16 cellular contexts compared by ENCODE assay signal in the genomic region with DNA sequence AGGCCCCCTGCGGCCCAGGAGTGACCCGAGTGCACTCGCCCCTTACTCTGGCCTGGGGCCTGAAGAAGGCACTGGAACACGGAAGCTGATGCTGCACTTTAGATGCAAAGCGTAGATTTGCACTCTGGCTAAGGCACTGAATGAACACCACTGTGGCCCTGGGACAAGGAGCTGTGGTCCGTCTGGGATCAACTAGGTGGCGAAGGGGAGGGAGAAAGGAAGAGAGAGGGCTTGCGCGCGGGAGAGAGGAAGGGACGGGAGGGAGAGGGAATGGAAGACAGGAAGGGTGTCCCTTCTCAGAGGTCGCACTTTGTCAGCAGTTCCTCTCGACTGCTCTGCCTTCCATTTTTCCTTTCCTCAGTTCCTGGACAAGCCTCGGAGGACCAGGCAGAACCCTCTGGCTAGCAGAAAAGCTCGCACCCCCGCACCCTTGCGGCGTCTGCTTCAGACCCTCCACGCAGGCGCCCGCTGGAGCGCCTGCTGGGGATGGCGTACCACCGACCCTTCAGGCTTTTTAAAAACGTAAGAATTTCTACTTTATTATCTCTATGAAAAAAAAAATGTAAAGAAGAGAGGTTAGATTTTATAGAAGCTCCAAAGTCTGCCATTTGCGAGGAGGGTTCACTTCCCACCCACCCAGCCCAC. TPM values are rescaled to one million over a fixed set of nuclear protein-coding genes. Genes with fewer than 3 reads are reported as not detected.
DNase-seq lines count a peak whose midpoint lies in the region; ATAC-seq and TF ChIP-seq lines count a peak whose summit lies in the region.
"Had no signal": no experiment of that assay in that cellular context is flagged by ENCODE, and none has a peak within 500 bp of the region (broad histone marks: within the 10 kb centered on the region; RNA-seq: fewer than 3 reads in every experiment).

No MANE protein-coding gene starts in this region.

- DNase-seq in H7 = peak; percentile 61
- no peak for DNase-seq in astrocyte of the spinal cord (ENCODE audit: low read depth, low spot score)
- DNase-seq in iPS-NIHi11 (ENCODE audit: low spot score) = peak; percentile 65
- no peak for DNase-seq in NCI-H2081 treated with DMSO at 0.1 percent for 48 hours (lab: John Stamatoyannopoulos, UW)
- no peak for DNase-seq in BE2C
- no peak for DNase-seq in GDM1 (lab: John Stamatoyannopoulos, UW)
- DNase-seq: activated CD8-positive, alpha-beta T cell treated with anti-CD3 and anti-CD28 coated beads for 36 hours; CD4-positive, CD25-positive, alpha-beta regulatory T cell; PC-3; stimulated activated CD4-positive, alpha-beta T cell treated with anti-CD3 and anti-CD28 coated beads, Interleukin-1b, Interleukin-23, amount 100 ng/mL, for 48 hours; stimulated activated naive CD4-positive, alpha-beta T cell treated with Interleukin-2 at 50 U/mL for 16 hours had no signal

- H3K9me3 ChIP-seq in skeletal muscle satellite cell (replicated peaks; ENCODE audit: low read length) (no peaks in the 10 kb centered on the region), BE2C (no peaks in the 10 kb centered on the region; the same call in 1 of the 2 replicates)

- H3K27me3 ChIP-seq in H7 (ENCODE audit: control insufficient read depth, insufficient read depth, low read length) (peaks cover 74% of the 10 kb centered on the region), skeletal muscle satellite cell (ENCODE audit: control insufficient read depth, insufficient read depth, low read length) (peaks cover 27% of the 10 kb centered on the region), BE2C (no peaks in the 10 kb centered on the region)

- in situ Hi-C loops in astrocyte of the spinal cord (cut with HindIII; ENCODE audit: low sequenced_read_pairs) = no loop called here

- H3K4me2 ChIP-seq in skeletal muscle satellite cell (ENCODE audit: low read length) = peak overlapping the region; percentile 79

- no peak for ATAC-seq in HG03095 (IDR thresholded peaks at IDR 0.05; ENCODE audit: unreplicated experiment)
- ATAC-seq: activated CD8-positive, alpha-beta T cell treated with anti-CD3 and anti-CD28 coated beads for 36 hours; left lobe of liver; PC-3 had no signal

- H3K4me1 ChIP-seq in skeletal muscle satellite cell (ENCODE audit: control insufficient read depth, insufficient read depth, low read length) (peaks cover 15% of the 10 kb centered on the region), BE2C (no peaks in the 10 kb centered on the region)

- H3K4me3 ChIP-seq in H7 (ENCODE audit: insufficient read depth, low read depth, low read length) (peak overlapping the region; percentile 46), astrocyte of the spinal cord (ENCODE audit: low read depth, low read length) (peak overlapping the region; percentile 3), skeletal muscle satellite cell (ENCODE audit: low read length) (peak overlapping the region; percentile 61), BE2C (ENCODE audit: low read depth, low read length) (no peak overlapping the region)

- no peak overlapping the region for H3K9ac ChIP-seq in skeletal muscle satellite cell (ENCODE audit: low read depth, low read length)

- H3K36me3 ChIP-seq in H7 (replicated peaks; ENCODE audit: control insufficient read depth, insufficient read depth, low read length) (no peaks in the 10 kb centered on the region), skeletal muscle satellite cell (ENCODE audit: insufficient read depth, low read length) (no peaks in the 10 kb centered on the region), BE2C (no peaks in the 10 kb centered on the region)

- TF ChIP-seq CTCF in astrocyte of the spinal cord (IDR thresholded peaks at IDR 0.05; ENCODE audit: low read depth, low read length) = no peak
- TF ChIP-seq CTCF in BE2C (IDR thresholded peaks at IDR 0.05; ENCODE audit: low read depth, low read length) = no peak

RNA-seq across cellular contexts. Expression of gene FERD3L, which starts 1.2 kb away (rescaled TPM):
- total RNA-seq in H7 (2014; rRNA removed; shearing (Covaris generic)) = not detected in 2 replicates
- not detected in 2 replicates for total RNA-seq in skeletal muscle satellite cell (2012; rRNA removed)
- not detected for polyA plus RNA-seq in BE2C (2012; ENCODE audit: insufficient read depth, insufficient read length, low read depth)
- total RNA-seq: activated CD8-positive, alpha-beta T cell treated with anti-CD3 and anti-CD28 coated beads for 36 hours; CD4-positive, CD25-positive, alpha-beta regulatory T cell; left lobe of liver; M059J; PC-3; T-helper 1 cell treated with Interleukin-12 subunit alpha and Interleukin-12 subunit beta and Interleukin-4 antibody, amounts not matched to agents 30 ng/mL and 1 ng/mL, for 36 hours had no signal
- polyA plus RNA-seq: CD4-positive, CD25-positive, alpha-beta regulatory T cell had no signal

RNA-seq across cellular contexts. Expression of gene TWIST1, which starts 26.6 kb away (rescaled TPM):
- 0.18 and 2.3 TPM in 2 replicates for total RNA-seq in H7 (2014; rRNA removed; shearing (Covaris generic))
- 37.5 and 41.9 TPM in 2 replicates for total RNA-seq in skeletal muscle satellite cell (2012; rRNA removed)
- polyA plus RNA-seq in BE2C (2012; ENCODE audit: insufficient read depth, insufficient read length, low read depth) = 211 TPM
- total RNA-seq: left lobe of liver had no signal
- polyA plus RNA-seq: CD4-positive, CD25-positive, alpha-beta regulatory T cell had no signal

Comparison
In these comparisons a context has a peak if more than half of its experiments do, and no peak if none do; other contexts are left out.
1. DNase-seq: peak in H7 (single experiment) and iPS-NIHi11 (single experiment); none in astrocyte of the spinal cord (single experiment), NCI-H2081 treated with DMSO at 0.1 percent for 48 hours (single experiment), BE2C (single experiment) and GDM1 (single experiment).